Comparison of ENCODE assay signal across 8 cellular contexts in the genomic region with DNA sequence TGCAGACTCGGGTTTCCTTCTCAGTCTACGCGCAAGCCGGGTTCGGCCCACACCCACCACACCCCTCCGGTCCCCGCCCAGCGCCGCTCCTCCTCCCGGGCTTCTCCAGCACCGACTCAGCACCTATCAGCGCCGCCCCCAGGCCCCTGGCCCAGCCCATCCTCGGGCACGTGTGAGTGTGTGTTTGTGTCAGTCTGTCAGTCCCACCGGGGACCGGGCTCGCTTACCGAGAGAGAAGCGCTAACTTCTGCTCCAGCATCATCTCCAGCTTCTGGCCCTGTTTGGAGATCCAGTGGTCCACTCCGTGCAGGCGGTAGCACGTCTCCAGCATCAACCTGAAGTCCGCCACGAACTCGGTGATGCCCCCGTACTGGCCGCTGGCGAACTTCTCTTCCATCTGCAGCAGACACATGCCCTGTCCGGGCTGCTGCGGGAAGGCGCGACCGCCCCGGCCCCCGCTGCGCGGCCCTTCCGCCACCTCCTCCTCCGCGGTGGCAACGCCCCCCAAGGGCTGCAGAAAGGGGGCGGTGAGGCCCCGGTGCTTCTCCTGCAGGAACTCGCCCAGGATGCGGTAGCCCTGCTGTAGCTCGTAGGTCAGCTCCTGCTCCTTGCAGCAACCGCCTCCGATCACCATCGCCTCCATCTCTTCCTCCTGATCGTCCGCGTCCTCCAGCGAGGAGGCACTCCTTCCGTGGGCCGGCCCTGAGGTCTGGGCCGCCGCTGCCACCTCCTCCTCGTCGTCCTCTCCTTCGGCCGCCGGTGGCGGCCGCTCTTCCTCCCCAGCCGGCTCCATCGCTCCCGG. TPM values are rescaled to one million over a fixed set of nuclear protein-coding genes. Genes with fewer than 3 reads are reported as not detected.
DNase-seq lines count a peak whose midpoint lies in the region; ATAC-seq, FAIRE-seq and TF ChIP-seq lines count a peak whose summit lies in the region.

No MANE protein-coding gene starts in this region.

- H3K4me1 ChIP-seq in keratinocyte (ENCODE audit: control insufficient read depth, extremely low read depth, insufficient read depth, low read length) = peaks cover 19% of the 10 kb centered on the region

- H3K9me3 ChIP-seq in AG04450 (ENCODE audit: control insufficient read depth, insufficient read depth, low read length) (no peaks in the 10 kb centered on the region; the same call in 1 of the 2 replicates), keratinocyte (ENCODE audit: control insufficient read depth, low read depth, low read length) (no peaks in the 10 kb centered on the region)

- H3K4me3 ChIP-seq in AG04450 (ENCODE audit: low read depth, low read length) (peak overlapping the region; percentile 78), keratinocyte (ENCODE audit: control insufficient read depth in 2 of 3, extremely low read depth in 1 of 3, insufficient read depth in 2 of 3, low read depth in 1 of 3, low read length in 3 of 3) (peak overlapping the region; percentile 67 to 91 (median 89))

- ATAC-seq in GM18909 (IDR thresholded peaks at IDR 0.05; ENCODE audit: poor library complexity, unreplicated experiment) (peak; percentile 77), HG03175 (IDR thresholded peaks at IDR 0.05; ENCODE audit: unreplicated experiment) (peak; percentile 71)

- no peaks in the 10 kb centered on the region for H4K20me1 ChIP-seq in keratinocyte (ENCODE audit: control insufficient read depth, extremely low read depth, insufficient read depth, low read length)

- dilution Hi-C loops in keratinocyte (cut with MboI; ENCODE audit: extremely low pct_ligation_motif_present, low sequenced_read_pairs) = no loop called here

- DNase-seq in AG04450 (ENCODE audit: low read depth, low spot score) = peak; percentile 21
- peak; percentile 91 for DNase-seq in NCI-H345 (lab: John Stamatoyannopoulos, UW)
- peak; percentile 86 to 91 (median 88) for DNase-seq in activated CD4-positive, CD25-positive, alpha-beta regulatory T cell (lab: John Stamatoyannopoulos, UW)
- peak in 53 of 61 donors; percentile 8 to 87 (median 56) for DNase-seq in caudate nucleus (lab: John Stamatoyannopoulos, UW)
- peak; percentile 33 for DNase-seq in keratinocyte (ENCODE audit: low read depth, low spot score)
- DNase-seq in stimulated activated CD4-positive, alpha-beta T cell treated with anti-CD3 and anti-CD28 coated beads, Interleukin-12 subunit alpha, Interleukin-12 subunit beta, amount 100 ng/mL, for 4 hours = peak; percentile 95

- TF ChIP-seq CTCF in AG04450 (IDR thresholded peaks at IDR 0.05; ENCODE audit: low read depth, low read length) (no peak), keratinocyte (optimal IDR thresholded peaks at IDR 0.05 in 1 of 3, IDR thresholded peaks at IDR 0.05 in 1 of 3, conservative IDR thresholded peaks at IDR 0.05 in 1 of 3; ENCODE audit: extremely low read depth in 1 of 3, insufficient read depth in 2 of 3, low read length in 3 of 3) (no peak)

- no peaks in the 10 kb centered on the region for H3K9me1 ChIP-seq in keratinocyte (ENCODE audit: control insufficient read depth, extremely low read depth, insufficient read depth, low read length)

- H3K36me3 ChIP-seq in keratinocyte (ENCODE audit: control insufficient read depth in 2 of 2, extremely low read depth in 1 of 2, insufficient read depth in 2 of 2, low read length in 2 of 2) = no peaks in the 10 kb centered on the region

- H3K79me2 ChIP-seq in keratinocyte (ENCODE audit: control insufficient read depth, insufficient read depth, low read length) = peaks cover 54% of the 10 kb centered on the region

- H3K27me3 ChIP-seq in AG04450 (ENCODE audit: control insufficient read depth, insufficient read depth, low read length) (no peaks in the 10 kb centered on the region), keratinocyte (ENCODE audit: control insufficient read depth, extremely low read depth, insufficient read depth, low read length) (no peaks in the 10 kb centered on the region)

- POLR2A ChIA-PET in AG04450 (lab: Yijun Ruan, JAX) = interaction anchor here (0.6 to 1.3 kb wide), 3 partner anchors 8 to 958 kb away, joined by 3 to 6 read pairs (median 4); a partner anchor contains a TSS

- no peak overlapping the region for H3K27ac ChIP-seq in AG04450 (ENCODE audit: low read depth, low read length)
- peak overlapping the region; percentile 94 for H3K27ac ChIP-seq in caudate nucleus (ENCODE audit: low read depth, low read length)
- H3K27ac ChIP-seq in keratinocyte (ENCODE audit: control insufficient read depth, insufficient read depth, low read length) = peak overlapping the region; percentile 77

- peak overlapping the region; percentile 73 for H3K4me2 ChIP-seq in keratinocyte (ENCODE audit: control insufficient read depth, extremely low read depth, insufficient read depth, low read depth, low read length)

- peak overlapping the region; percentile 83 for H3K9ac ChIP-seq in keratinocyte (ENCODE audit: control insufficient read depth, extremely low read depth, insufficient read depth, low read length)

- CTCF ChIA-PET in AG04450 (lab: Charles Lee) = interaction anchor here (1.4 to 1.7 kb wide), 2 partner anchors 121 to 208 kb away, joined by 3 to 8 read pairs; no protein-coding TSS in a partner anchor

- peak overlapping the region; percentile 76 for H2AFZ ChIP-seq in keratinocyte (ENCODE audit: control insufficient read depth, low read length)

- FAIRE-seq in keratinocyte (lab: Jason Lieb, UNC) = no peak

RNA-seq across cellular contexts. Expression of a gene that starts 8.3 kb away (rescaled TPM):
- polyA plus RNA-seq in AG04450 (2011; rRNA removed) (13.3 and 18.9 TPM in 2 replicates), keratinocyte (7.4 to 14.7 TPM (median 10.9 TPM) in 3 replicates)
- polyA minus RNA-seq in AG04450 (2011; rRNA and poly(A)+ RNA removed) = 11.1 and 20.9 TPM in 2 replicates
- polyA plus RNA-seq in keratinocyte (2011; ENCODE audit: low read depth) = 8.6 TPM
- 3.5 and 7.3 TPM in 2 replicates for polyA plus RNA-seq in keratinocyte (2011; cell fraction: cytosol; rRNA removed)
- polyA plus RNA-seq in keratinocyte (2011; cell fraction: nucleus; rRNA removed) = 10.4 and 17.0 TPM in 2 replicates
- 8.2 and 11.9 TPM in 2 replicates for polyA plus RNA-seq in keratinocyte (2012; ENCODE audit: low replicate concordance)
- 2.6 to 18.6 TPM (median 9.9 TPM) in 3 replicates for polyA minus RNA-seq in keratinocyte
- 13.6 TPM for polyA minus RNA-seq in keratinocyte (2011; cell fraction: cytosol; rRNA and poly(A)+ RNA removed)
- 10.6 and 22.0 TPM in 2 replicates for polyA minus RNA-seq in keratinocyte (2011; cell fraction: nucleus; rRNA and poly(A)+ RNA removed)

Comparison
In these comparisons a context has a peak if more than half of its experiments do, and no peak if none do; other contexts are left out.
1. DNase-seq: peak in every context shown above with its lines; median percentile 95 in stimulated activated CD4-positive, alpha-beta T cell treated with anti-CD3 and anti-CD28 coated beads, Interleukin-12 subunit alpha, Interleukin-12 subunit beta, amount 100 ng/mL, for 4 hours; 91 in NCI-H345; 88 in activated CD4-positive, CD25-positive, alpha-beta regulatory T cell; 56 in caudate nucleus; 33 in keratinocyte; 21 in AG04450.